In the genomic region with DNA sequence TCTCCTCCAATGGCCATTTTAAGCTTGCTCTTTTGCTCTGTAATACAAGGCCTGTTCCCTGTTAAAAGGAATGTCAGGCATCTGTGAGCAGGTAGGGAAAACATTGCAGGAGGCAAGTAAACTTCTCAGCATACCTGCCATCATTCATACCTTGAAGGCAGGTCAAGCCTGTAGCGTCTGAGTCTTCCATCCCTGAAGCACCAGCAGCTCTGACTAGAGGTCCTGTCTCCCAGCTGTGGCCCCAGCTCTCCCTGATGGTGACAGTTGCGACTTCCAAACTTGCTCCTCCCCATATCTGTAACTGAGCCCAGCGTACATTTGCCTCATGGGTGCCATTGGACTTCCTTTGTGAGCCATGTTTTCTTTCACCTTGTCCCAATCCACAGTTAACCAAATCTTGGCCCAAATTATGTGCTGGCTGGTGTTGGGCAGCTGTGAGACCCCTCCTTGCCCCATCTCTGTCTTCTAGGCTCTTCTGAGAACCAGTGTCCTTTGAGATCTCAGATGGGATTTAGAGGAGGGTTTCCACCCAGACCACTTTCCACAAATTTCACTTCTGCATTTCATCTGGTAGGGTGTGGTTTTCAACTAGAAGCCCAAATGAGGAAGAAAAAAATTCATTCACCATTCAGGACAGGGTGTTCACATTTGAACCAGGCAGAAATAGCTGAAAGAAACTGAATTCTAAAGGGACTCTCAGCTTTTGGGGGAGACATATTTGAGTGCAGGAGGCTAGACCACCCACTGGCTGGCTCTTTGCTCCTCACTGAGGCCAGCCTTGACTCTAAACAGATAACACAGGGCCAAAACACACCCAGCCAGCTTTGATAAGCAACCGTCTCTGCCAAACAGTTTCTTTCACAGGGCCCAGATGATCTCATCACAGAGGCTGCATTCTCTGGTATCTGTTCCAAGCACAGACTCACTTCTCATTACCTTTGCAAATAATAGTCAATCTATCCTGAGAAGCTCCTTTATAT, we compare ENCODE assay signal across 1 cellular context.
A peak's percentile ranks its signal among the peaks of the same experiment; 100 is the strongest.
TF ChIP-seq lines count a peak whose summit lies in the region.

No MANE protein-coding gene starts in this region.

TF ChIP-seq in K562, 482 proteins besides CTCF, POLR2A, EP300 and RAD21 (continued from another document and continues in another):
- TF ChIP-seq, protein P1, sequence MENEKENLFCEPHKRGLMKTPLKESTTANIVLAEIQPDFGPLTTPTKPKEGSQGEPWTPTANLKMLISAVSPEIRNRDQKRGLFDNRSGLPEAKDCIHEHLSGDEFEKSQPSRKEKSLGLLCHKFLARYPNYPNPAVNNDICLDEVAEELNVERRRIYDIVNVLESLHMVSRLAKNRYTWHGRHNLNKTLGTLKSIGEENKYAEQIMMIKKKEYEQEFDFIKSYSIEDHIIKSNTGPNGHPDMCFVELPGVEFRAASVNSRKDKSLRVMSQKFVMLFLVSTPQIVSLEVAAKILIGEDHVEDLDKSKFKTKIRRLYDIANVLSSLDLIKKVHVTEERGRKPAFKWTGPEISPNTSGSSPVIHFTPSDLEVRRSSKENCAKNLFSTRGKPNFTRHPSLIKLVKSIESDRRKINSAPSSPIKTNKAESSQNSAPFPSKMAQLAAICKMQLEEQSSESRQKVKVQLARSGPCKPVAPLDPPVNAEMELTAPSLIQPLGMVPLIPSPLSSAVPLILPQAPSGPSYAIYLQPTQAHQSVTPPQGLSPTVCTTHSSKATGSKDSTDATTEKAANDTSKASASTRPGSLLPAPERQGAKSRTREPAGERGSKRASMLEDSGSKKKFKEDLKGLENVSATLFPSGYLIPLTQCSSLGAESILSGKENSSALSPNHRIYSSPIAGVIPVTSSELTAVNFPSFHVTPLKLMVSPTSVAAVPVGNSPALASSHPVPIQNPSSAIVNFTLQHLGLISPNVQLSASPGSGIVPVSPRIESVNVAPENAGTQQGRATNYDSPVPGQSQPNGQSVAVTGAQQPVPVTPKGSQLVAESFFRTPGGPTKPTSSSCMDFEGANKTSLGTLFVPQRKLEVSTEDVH (IDR thresholded peaks at IDR 0.05; ENCODE audit: low read depth, partially characterized antibody) = no peak
- no peak for TF ChIP-seq ZFP1 (CRISPR knock-in tag; IDR thresholded peaks at IDR 0.05)
- peak; percentile 72 for TF ChIP-seq MTA2 (IDR thresholded peaks at IDR 0.05; ENCODE audit: low read depth)
- no peak for TF ChIP-seq ZNF263 (CRISPR knock-in tag; IDR thresholded peaks at IDR 0.05; ENCODE audit: borderline replicate concordance)
- no peak for TF ChIP-seq HSF4 (CRISPR knock-in tag; IDR thresholded peaks at IDR 0.05; ENCODE audit: borderline replicate concordance)
- peak; percentile 37; the same call in 1 of the 2 replicates for TF ChIP-seq L3MBTL2 (IDR thresholded peaks at IDR 0.05)
- TF ChIP-seq ZNF740 (CRISPR knock-in tag; IDR thresholded peaks at IDR 0.05) = no peak
- TF ChIP-seq ZNF740 (tag; IDR thresholded peaks at IDR 0.05) = no peak
- peak; percentile 85 for TF ChIP-seq POLR2AphosphoS5 (IDR thresholded peaks at IDR 0.05; ENCODE audit: control insufficient read depth, insufficient read depth, low read depth, low read length)
- 0 out of 2 replicates have a peak, but pooled peaks have one; percentile 11 for TF ChIP-seq TFAP4 (CRISPR knock-in tag; IDR thresholded peaks at IDR 0.05; ENCODE audit: borderline replicate concordance)
- TF ChIP-seq, protein P2, sequence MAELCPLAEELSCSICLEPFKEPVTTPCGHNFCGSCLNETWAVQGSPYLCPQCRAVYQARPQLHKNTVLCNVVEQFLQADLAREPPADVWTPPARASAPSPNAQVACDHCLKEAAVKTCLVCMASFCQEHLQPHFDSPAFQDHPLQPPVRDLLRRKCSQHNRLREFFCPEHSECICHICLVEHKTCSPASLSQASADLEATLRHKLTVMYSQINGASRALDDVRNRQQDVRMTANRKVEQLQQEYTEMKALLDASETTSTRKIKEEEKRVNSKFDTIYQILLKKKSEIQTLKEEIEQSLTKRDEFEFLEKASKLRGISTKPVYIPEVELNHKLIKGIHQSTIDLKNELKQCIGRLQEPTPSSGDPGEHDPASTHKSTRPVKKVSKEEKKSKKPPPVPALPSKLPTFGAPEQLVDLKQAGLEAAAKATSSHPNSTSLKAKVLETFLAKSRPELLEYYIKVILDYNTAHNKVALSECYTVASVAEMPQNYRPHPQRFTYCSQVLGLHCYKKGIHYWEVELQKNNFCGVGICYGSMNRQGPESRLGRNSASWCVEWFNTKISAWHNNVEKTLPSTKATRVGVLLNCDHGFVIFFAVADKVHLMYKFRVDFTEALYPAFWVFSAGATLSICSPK (IDR thresholded peaks at IDR 0.05; ENCODE audit: borderline replicate concordance) = no peak
- no peak for TF ChIP-seq ZNF57 (CRISPR knock-in tag; IDR thresholded peaks at IDR 0.05)
- peak; percentile 57 for TF ChIP-seq LCOR (CRISPR knock-in tag; IDR thresholded peaks at IDR 0.05)
- TF ChIP-seq, protein P3, sequence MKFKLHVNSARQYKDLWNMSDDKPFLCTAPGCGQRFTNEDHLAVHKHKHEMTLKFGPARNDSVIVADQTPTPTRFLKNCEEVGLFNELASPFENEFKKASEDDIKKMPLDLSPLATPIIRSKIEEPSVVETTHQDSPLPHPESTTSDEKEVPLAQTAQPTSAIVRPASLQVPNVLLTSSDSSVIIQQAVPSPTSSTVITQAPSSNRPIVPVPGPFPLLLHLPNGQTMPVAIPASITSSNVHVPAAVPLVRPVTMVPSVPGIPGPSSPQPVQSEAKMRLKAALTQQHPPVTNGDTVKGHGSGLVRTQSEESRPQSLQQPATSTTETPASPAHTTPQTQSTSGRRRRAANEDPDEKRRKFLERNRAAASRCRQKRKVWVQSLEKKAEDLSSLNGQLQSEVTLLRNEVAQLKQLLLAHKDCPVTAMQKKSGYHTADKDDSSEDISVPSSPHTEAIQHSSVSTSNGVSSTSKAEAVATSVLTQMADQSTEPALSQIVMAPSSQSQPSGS (CRISPR knock-in tag; IDR thresholded peaks at IDR 0.05) = no peak
- TF ChIP-seq ESRRA (IDR thresholded peaks at IDR 0.05; ENCODE audit: borderline replicate concordance, low read depth) = 0 out of 2 replicates have a peak, but pooled peaks have one; percentile 20
- TF ChIP-seq TCF15 (CRISPR knock-in tag; IDR thresholded peaks at IDR 0.05) = no peak
- TF ChIP-seq, protein P4, sequence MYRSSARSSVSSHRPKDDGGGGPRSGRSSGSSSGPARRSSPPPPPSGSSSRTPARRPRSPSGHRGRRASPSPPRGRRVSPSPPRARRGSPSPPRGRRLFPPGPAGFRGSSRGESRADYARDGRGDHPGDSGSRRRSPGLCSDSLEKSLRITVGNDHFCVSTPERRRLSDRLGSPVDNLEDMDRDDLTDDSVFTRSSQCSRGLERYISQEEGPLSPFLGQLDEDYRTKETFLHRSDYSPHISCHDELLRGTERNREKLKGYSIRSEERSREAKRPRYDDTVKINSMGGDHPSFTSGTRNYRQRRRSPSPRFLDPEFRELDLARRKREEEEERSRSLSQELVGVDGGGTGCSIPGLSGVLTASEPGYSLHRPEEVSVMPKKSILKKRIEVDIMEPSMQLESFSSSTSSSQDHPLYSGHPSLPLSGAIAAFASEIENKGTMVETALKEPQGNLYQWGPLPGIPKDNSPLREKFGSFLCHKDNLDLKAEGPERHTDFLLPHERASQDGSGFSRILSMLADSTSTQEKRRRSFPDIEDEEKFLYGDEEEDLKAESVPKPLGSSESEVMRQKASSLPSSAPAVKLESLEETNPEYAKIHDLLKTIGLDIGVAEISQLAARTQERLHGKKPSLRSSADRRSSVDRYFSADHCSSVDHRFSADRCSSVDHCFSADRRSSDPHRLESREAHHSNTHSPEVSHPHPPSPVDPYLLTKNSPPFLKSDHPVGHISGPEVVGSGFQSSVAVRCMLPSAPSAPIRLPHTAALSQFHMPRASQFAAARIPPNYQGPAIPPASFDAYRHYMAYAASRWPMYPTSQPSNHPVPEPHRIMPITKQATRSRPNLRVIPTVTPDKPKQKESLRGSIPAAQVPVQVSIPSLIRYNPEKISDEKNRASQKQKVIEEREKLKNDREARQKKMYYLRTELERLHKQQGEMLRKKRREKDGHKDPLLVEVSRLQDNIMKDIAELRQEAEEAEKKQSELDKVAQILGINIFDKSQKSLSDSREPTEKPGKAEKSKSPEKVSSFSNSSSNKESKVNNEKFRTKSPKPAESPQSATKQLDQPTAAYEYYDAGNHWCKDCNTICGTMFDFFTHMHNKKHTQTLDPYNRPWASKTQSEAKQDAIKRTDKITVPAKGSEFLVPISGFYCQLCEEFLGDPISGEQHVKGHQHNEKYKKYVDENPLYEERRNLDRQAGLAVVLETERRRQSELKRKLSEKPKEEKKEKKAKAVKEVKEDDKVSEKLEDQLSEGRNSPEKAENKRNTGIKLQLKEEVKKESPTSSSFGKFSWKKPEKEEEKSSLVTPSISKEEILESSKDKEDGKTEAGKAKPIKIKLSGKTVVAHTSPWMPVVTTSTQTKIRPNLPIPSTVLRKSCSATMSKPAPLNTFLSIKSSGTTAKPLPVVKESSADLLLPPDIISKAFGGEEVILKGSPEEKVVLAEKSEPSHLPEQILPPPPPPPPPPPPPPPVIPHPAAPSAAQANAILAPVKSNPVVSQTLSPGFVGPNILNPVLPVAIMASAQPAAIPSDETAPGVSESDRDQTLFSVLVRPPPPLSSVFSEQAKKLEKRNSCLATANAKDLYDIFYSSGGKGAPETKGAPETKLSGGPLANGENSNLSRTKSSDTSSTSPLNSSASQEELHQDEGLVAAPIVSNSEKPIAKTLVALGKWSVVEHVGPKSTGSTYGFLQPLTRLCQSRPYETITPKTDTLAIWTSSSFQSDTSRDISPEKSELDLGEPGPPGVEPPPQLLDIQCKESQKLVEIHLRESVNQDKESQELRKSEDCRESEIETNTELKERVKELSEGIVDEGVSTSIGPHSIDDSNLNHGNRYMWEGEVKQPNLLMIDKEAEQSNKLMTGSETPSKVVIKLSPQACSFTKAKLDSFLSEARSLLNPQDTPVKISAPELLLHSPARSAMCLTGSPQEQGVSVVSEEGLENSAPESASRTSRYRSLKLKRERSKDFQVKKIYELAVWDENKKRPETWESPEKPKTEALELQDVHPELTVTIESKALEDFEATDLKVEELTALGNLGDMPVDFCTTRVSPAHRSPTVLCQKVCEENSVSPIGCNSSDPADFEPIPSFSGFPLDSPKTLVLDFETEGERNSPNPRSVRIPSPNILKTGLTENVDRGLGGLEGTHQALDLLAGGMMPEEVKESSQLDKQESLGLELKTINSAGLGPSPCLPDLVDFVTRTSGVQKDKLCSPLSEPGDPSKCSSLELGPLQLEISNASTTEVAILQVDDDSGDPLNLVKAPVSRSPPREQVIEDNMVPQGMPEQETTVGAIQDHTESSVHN (IDR thresholded peaks at IDR 0.05; ENCODE audit: borderline replicate concordance in 1 of 2, low read depth in 1 of 2) = no peak
- no peak for TF ChIP-seq E2F3 (CRISPR knock-in tag; IDR thresholded peaks at IDR 0.05)
- no peak for TF ChIP-seq ZBTB49 (CRISPR knock-in tag; IDR thresholded peaks at IDR 0.05; ENCODE audit: borderline replicate concordance)
- no peak for TF ChIP-seq ILF3 (IDR thresholded peaks at IDR 0.05; ENCODE audit: borderline replicate concordance)
- no peak for TF ChIP-seq ZNF445 (CRISPR knock-in tag; IDR thresholded peaks at IDR 0.05; ENCODE audit: low read depth)
- TF ChIP-seq HDAC6 (IDR thresholded peaks at IDR 0.05; ENCODE audit: low read depth, low read length) = no peak
- TF ChIP-seq HMG20B (CRISPR knock-in tag; IDR thresholded peaks at IDR 0.05) = no peak
- no peak for TF ChIP-seq HNRNPLL (IDR thresholded peaks at IDR 0.05; ENCODE audit: low read depth, low read length, poor library complexity, severe bottlenecking)
- no peak for TF ChIP-seq GABPA (tag; conservative IDR thresholded peaks at IDR 0.05; ENCODE audit: low read depth)
- no peak for TF ChIP-seq ZNF41 (CRISPR knock-in tag; conservative IDR thresholded peaks at IDR 0.05)
- TF ChIP-seq CCAR2 (IDR thresholded peaks at IDR 0.05; ENCODE audit: low read depth, low read length) = no peak
- no peak for TF ChIP-seq HDAC8 (tag; IDR thresholded peaks at IDR 0.05)
- no peak for TF ChIP-seq ARHGAP35 (IDR thresholded peaks at IDR 0.05; ENCODE audit: partially characterized antibody)
- no peak for TF ChIP-seq HINFP (tag; conservative IDR thresholded peaks at IDR 0.05; ENCODE audit: low read depth)
- no peak for TF ChIP-seq SUPT5H (IDR thresholded peaks at IDR 0.05)
